1 cellular context compared by ENCODE assay signal in genomic region chr20:38139919-38140753, GRCh38.
TF ChIP-seq lines count a peak whose summit lies in the region.

No MANE protein-coding gene starts in this region.

TF ChIP-seq in HEK293, 187 proteins besides CTCF, POLR2A, EP300 and RAD21 (continued from another document):
- TF ChIP-seq OSR2 (tag by site-specific recombination; IDR thresholded peaks at IDR 0.05) (no peak), ZNF341 (tag by site-specific recombination; IDR thresholded peaks at IDR 0.05; ENCODE audit: low read depth) (no peak), MEIS1 (CRISPR knock-in tag; IDR thresholded peaks at IDR 0.05; ENCODE audit: borderline replicate concordance) (peak; percentile 91), GLIS2 (tag by site-specific recombination; IDR thresholded peaks at IDR 0.05) (peak; percentile 39; the same call in 1 of the 2 replicates), ZBTB8A (tag by site-specific recombination; IDR thresholded peaks at IDR 0.05) (peak; percentile 47), PRDM10 (tag by site-specific recombination; IDR thresholded peaks at IDR 0.05) (no peak), ZNF777 (tag by site-specific recombination; IDR thresholded peaks at IDR 0.05; ENCODE audit: borderline replicate concordance) (no peak), SP7 (tag by site-specific recombination; IDR thresholded peaks at IDR 0.05) (no peak), KLF9 (tag by site-specific recombination; IDR thresholded peaks at IDR 0.05; ENCODE audit: low read depth) (no peak), ZNF416 (tag by site-specific recombination; IDR thresholded peaks at IDR 0.05) (no peak), ZNF501 (tag by site-specific recombination; IDR thresholded peaks at IDR 0.05) (no peak), ZNF600 (tag by site-specific recombination; IDR thresholded peaks at IDR 0.05) (peak; percentile 39; the same call in 1 of the 2 replicates), SCRT2 (tag by site-specific recombination; IDR thresholded peaks at IDR 0.05) (peak; percentile 38; the same call in 1 of the 2 replicates), ZNF274 (IDR thresholded peaks at IDR 0.05; ENCODE audit: low read length) (no peak), ZNF274 (tag by site-specific recombination; IDR thresholded peaks at IDR 0.05; ENCODE audit: borderline replicate concordance) (no peak), ZNF544 (tag by site-specific recombination; IDR thresholded peaks at IDR 0.05) (no peak), ZNF76 (tag by site-specific recombination; IDR thresholded peaks at IDR 0.05; ENCODE audit: borderline replicate concordance, low read depth) (no peak), ZIC2 (tag by site-specific recombination; IDR thresholded peaks at IDR 0.05) (peak; percentile 84), ZNF169 (tag by site-specific recombination; IDR thresholded peaks at IDR 0.05) (no peak), ZFP69B (tag by site-specific recombination; IDR thresholded peaks at IDR 0.05) (no peak), ZNF175 (tag by site-specific recombination; IDR thresholded peaks at IDR 0.05) (no peak), ZNF174 (tag by site-specific recombination; IDR thresholded peaks at IDR 0.05) (no peak), ZNF140 (tag by site-specific recombination; IDR thresholded peaks at IDR 0.05) (no peak), PBX3 (CRISPR knock-in tag; IDR thresholded peaks at IDR 0.05) (no peak), ZNF654 (tag by site-specific recombination; IDR thresholded peaks at IDR 0.05; ENCODE audit: low read depth) (no peak), KLF8 (tag by site-specific recombination; IDR thresholded peaks at IDR 0.05) (no peak), ZNF133 (tag by site-specific recombination; IDR thresholded peaks at IDR 0.05) (no peak), BCL11B (tag by site-specific recombination; IDR thresholded peaks at IDR 0.05; ENCODE audit: low read depth) (no peak), ZBTB17 (tag by site-specific recombination; IDR thresholded peaks at IDR 0.05) (peak; percentile 28; the same call in 1 of the 2 replicates), ZSCAN5A (tag by site-specific recombination; IDR thresholded peaks at IDR 0.05) (no peak), ZNF184 (tag by site-specific recombination; IDR thresholded peaks at IDR 0.05) (no peak), INSM2 (tag by site-specific recombination; IDR thresholded peaks at IDR 0.05) (no peak), ZNF2 (tag by site-specific recombination; IDR thresholded peaks at IDR 0.05) (no peak), GLI2 (tag by site-specific recombination; IDR thresholded peaks at IDR 0.05; ENCODE audit: borderline replicate concordance, low read depth) (no peak), SCRT1 (tag by site-specific recombination; IDR thresholded peaks at IDR 0.05; ENCODE audit: borderline replicate concordance) (no peak), ZNF560 (tag by site-specific recombination; IDR thresholded peaks at IDR 0.05; ENCODE audit: borderline replicate concordance) (no peak), REPIN1 (tag by site-specific recombination; IDR thresholded peaks at IDR 0.05; ENCODE audit: low read depth) (no peak), RBAK (tag by site-specific recombination; IDR thresholded peaks at IDR 0.05) (no peak), ZNF692 (tag by site-specific recombination; IDR thresholded peaks at IDR 0.05) (no peak), ZNF658 (tag by site-specific recombination; IDR thresholded peaks at IDR 0.05) (no peak), ZNF37A (tag by site-specific recombination; IDR thresholded peaks at IDR 0.05) (no peak), ZNF629 (tag by site-specific recombination; IDR thresholded peaks at IDR 0.05) (peak; percentile 58), GLIS1 (tag by site-specific recombination; IDR thresholded peaks at IDR 0.05) (peak; percentile 67), ZNF548 (tag by site-specific recombination; IDR thresholded peaks at IDR 0.05) (no peak), ZNF623 (tag by site-specific recombination; IDR thresholded peaks at IDR 0.05) (no peak), ZNF561 (tag by site-specific recombination; IDR thresholded peaks at IDR 0.05; ENCODE audit: borderline replicate concordance) (no peak), ZNF394 (tag by site-specific recombination; IDR thresholded peaks at IDR 0.05; ENCODE audit: borderline replicate concordance) (no peak), ZNF157 (tag by site-specific recombination; IDR thresholded peaks at IDR 0.05) (no peak), ZNF223 (tag by site-specific recombination; IDR thresholded peaks at IDR 0.05) (no peak), ZBTB21 (tag by site-specific recombination; IDR thresholded peaks at IDR 0.05) (no peak), IKZF3 (tag by site-specific recombination; IDR thresholded peaks at IDR 0.05) (peak; percentile 49; the same call in 1 of the 2 replicates)
- TF ChIP-seq, protein P1, sequence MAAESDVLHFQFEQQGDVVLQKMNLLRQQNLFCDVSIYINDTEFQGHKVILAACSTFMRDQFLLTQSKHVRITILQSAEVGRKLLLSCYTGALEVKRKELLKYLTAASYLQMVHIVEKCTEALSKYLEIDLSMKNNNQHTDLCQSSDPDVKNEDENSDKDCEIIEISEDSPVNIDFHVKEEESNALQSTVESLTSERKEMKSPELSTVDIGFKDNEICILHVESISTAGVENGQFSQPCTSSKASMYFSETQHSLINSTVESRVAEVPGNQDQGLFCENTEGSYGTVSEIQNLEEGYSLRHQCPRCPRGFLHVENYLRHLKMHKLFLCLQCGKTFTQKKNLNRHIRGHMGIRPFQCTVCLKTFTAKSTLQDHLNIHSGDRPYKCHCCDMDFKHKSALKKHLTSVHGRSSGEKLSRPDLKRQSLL (tag by site-specific recombination; IDR thresholded peaks at IDR 0.05): no peak; the same call in 1 of the 2 replicates
- TF ChIP-seq, protein P2, sequence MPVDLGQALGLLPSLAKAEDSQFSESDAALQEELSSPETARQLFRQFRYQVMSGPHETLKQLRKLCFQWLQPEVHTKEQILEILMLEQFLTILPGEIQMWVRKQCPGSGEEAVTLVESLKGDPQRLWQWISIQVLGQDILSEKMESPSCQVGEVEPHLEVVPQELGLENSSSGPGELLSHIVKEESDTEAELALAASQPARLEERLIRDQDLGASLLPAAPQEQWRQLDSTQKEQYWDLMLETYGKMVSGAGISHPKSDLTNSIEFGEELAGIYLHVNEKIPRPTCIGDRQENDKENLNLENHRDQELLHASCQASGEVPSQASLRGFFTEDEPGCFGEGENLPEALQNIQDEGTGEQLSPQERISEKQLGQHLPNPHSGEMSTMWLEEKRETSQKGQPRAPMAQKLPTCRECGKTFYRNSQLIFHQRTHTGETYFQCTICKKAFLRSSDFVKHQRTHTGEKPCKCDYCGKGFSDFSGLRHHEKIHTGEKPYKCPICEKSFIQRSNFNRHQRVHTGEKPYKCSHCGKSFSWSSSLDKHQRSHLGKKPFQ (tag by site-specific recombination; IDR thresholded peaks at IDR 0.05): no peak
- TF ChIP-seq, protein P3, sequence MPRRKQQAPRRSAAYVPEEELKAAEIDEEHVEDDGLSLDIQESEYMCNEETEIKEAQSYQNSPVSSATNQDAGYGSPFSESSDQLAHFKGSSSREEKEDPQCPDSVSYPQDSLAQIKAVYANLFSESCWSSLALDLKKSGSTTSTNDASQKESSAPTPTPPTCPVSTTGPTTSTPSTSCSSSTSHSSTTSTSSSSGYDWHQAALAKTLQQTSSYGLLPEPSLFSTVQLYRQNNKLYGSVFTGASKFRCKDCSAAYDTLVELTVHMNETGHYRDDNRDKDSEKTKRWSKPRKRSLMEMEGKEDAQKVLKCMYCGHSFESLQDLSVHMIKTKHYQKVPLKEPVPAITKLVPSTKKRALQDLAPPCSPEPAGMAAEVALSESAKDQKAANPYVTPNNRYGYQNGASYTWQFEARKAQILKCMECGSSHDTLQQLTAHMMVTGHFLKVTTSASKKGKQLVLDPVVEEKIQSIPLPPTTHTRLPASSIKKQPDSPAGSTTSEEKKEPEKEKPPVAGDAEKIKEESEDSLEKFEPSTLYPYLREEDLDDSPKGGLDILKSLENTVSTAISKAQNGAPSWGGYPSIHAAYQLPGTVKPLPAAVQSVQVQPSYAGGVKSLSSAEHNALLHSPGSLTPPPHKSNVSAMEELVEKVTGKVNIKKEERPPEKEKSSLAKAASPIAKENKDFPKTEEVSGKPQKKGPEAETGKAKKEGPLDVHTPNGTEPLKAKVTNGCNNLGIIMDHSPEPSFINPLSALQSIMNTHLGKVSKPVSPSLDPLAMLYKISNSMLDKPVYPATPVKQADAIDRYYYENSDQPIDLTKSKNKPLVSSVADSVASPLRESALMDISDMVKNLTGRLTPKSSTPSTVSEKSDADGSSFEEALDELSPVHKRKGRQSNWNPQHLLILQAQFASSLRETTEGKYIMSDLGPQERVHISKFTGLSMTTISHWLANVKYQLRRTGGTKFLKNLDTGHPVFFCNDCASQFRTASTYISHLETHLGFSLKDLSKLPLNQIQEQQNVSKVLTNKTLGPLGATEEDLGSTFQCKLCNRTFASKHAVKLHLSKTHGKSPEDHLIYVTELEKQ (tag by site-specific recombination; IDR thresholded peaks at IDR 0.05; ENCODE audit: borderline replicate concordance): no peak
